Comparison of ENCODE assay signal across 1 cellular context in genomic region chr7:2613113-2613925, GRCh38.
A peak's percentile ranks its signal among the peaks of the same experiment; 100 is the strongest.
TF ChIP-seq lines count a peak whose summit lies in the region.

No MANE protein-coding gene starts in this region.

TF ChIP-seq in HepG2, 621 proteins besides CTCF, POLR2A, EP300 and RAD21:
- TF ChIP-seq HMGXB4 (CRISPR knock-in tag; IDR thresholded peaks at IDR 0.05; ENCODE audit: borderline replicate concordance in 1 of 2, low read depth in 1 of 2) (0 out of 4 replicates have a peak, but pooled peaks of 1 of the 2 experiments have one; percentile 28), NRL (CRISPR knock-in tag; IDR thresholded peaks at IDR 0.05; ENCODE audit: borderline replicate concordance) (0 out of 2 replicates have a peak, but pooled peaks have one; percentile 23), NR2F1 (CRISPR knock-in tag; IDR thresholded peaks at IDR 0.05) (no peak), USF2 (IDR thresholded peaks at IDR 0.05; ENCODE audit: low read depth, low read length) (no peak), USF2 (CRISPR knock-in tag; IDR thresholded peaks at IDR 0.05; ENCODE audit: borderline replicate concordance) (no peak), SNRNP70 (IDR thresholded peaks at IDR 0.05; ENCODE audit: low read depth, low read length) (no peak), FOXC1 (CRISPR knock-in tag; IDR thresholded peaks at IDR 0.05; ENCODE audit: borderline replicate concordance) (0 out of 2 replicates have a peak, but pooled peaks have one; percentile 21), KAT8 (CRISPR knock-in tag; IDR thresholded peaks at IDR 0.05) (0 out of 2 replicates have a peak, but pooled peaks have one; percentile 20), ZNF687 (CRISPR knock-in tag; IDR thresholded peaks at IDR 0.05) (peak; percentile 71), MEIS1 (CRISPR knock-in tag; IDR thresholded peaks at IDR 0.05; ENCODE audit: borderline replicate concordance) (0 out of 2 replicates have a peak, but pooled peaks have one; percentile 46), IRF9 (CRISPR knock-in tag; IDR thresholded peaks at IDR 0.05; ENCODE audit: borderline replicate concordance) (0 out of 2 replicates have a peak, but pooled peaks have one; percentile 11), SETDB1 (CRISPR knock-in tag; IDR thresholded peaks at IDR 0.05; ENCODE audit: borderline replicate concordance) (no peak), ZNF780A (CRISPR knock-in tag; IDR thresholded peaks at IDR 0.05) (no peak), ZBTB7B (CRISPR knock-in tag; IDR thresholded peaks at IDR 0.05) (peak; percentile 43; the same call in 1 of the 2 replicates), ZNF292 (CRISPR knock-in tag; IDR thresholded peaks at IDR 0.05; ENCODE audit: borderline replicate concordance, low read depth) (0 out of 2 replicates have a peak, but pooled peaks have one; percentile 14), KDM4B (CRISPR knock-in tag; IDR thresholded peaks at IDR 0.05) (no peak), PATZ1 (CRISPR knock-in tag; IDR thresholded peaks at IDR 0.05) (no peak), NR3C1 (CRISPR knock-in tag; IDR thresholded peaks at IDR 0.05) (no peak), FOXO4 (CRISPR knock-in tag; conservative IDR thresholded peaks at IDR 0.05) (0 out of 2 replicates have a peak, but pooled peaks have one; percentile 12), ZFX (CRISPR knock-in tag; IDR thresholded peaks at IDR 0.05; ENCODE audit: low read depth) (peak; percentile 42), ZNF260 (CRISPR knock-in tag; IDR thresholded peaks at IDR 0.05; ENCODE audit: borderline replicate concordance, low read depth) (no peak), ARID2 (CRISPR knock-in tag; IDR thresholded peaks at IDR 0.05; ENCODE audit: borderline replicate concordance) (no peak), ZNF644 (CRISPR knock-in tag; IDR thresholded peaks at IDR 0.05; ENCODE audit: low read depth) (no peak), ZNF367 (CRISPR knock-in tag; IDR thresholded peaks at IDR 0.05; ENCODE audit: borderline replicate concordance) (no peak), PAF1 (CRISPR knock-in tag; IDR thresholded peaks at IDR 0.05) (no peak), ZNF501 (CRISPR knock-in tag; IDR thresholded peaks at IDR 0.05) (0 out of 2 replicates have a peak, but pooled peaks have one; percentile 33)
